ENCODE assay signal across 1 cellular context in genomic region chr17:9644910-9645751, GRCh38.
TF ChIP-seq lines count a peak whose summit lies in the region.

TSS of gene USP43 (plus strand) at chr17:9645517. CDS start at chr17:9645633, 116 bp downstream.

TF ChIP-seq in HepG2, 621 proteins besides CTCF, POLR2A, EP300 and RAD21 (continued from another document and continues in another):
- TF ChIP-seq MLXIP (CRISPR knock-in tag; IDR thresholded peaks at IDR 0.05; ENCODE audit: borderline replicate concordance) (no peak), GABPB1 (CRISPR knock-in tag; IDR thresholded peaks at IDR 0.05) (peak; percentile 55; the same call in 1 of the 2 replicates), ZBTB7B (CRISPR knock-in tag; IDR thresholded peaks at IDR 0.05) (peak; percentile 8; the same call in 1 of the 2 replicates), MIER2 (CRISPR knock-in tag; IDR thresholded peaks at IDR 0.05) (no peak), ZFP37 (CRISPR knock-in tag; IDR thresholded peaks at IDR 0.05; ENCODE audit: borderline replicate concordance) (no peak), ZNF780A (CRISPR knock-in tag; IDR thresholded peaks at IDR 0.05) (no peak), RNF219 (CRISPR knock-in tag; IDR thresholded peaks at IDR 0.05) (no peak), ZNF446 (CRISPR knock-in tag; IDR thresholded peaks at IDR 0.05) (no peak), KLF9 (CRISPR knock-in tag; IDR thresholded peaks at IDR 0.05; ENCODE audit: low read depth) (0 out of 2 replicates have a peak, but pooled peaks have one; percentile 43), CCAR2 (optimal IDR thresholded peaks at IDR 0.05; ENCODE audit: low read depth, low read length) (no peak), TGIF2 (CRISPR knock-in tag; IDR thresholded peaks at IDR 0.05) (no peak), U2AF1 (optimal IDR thresholded peaks at IDR 0.05; ENCODE audit: low read depth, low read length) (peak; percentile 38), HDAC2 (CRISPR knock-in tag; IDR thresholded peaks at IDR 0.05) (0 out of 2 replicates have a peak, but pooled peaks have one; percentile 5), NAIF1 (CRISPR knock-in tag; IDR thresholded peaks at IDR 0.05; ENCODE audit: borderline replicate concordance) (peak; percentile 23; the same call in 1 of the 2 replicates), MYC (CRISPR knock-in tag; IDR thresholded peaks at IDR 0.05; ENCODE audit: borderline replicate concordance) (no peak), KAT8 (CRISPR knock-in tag; IDR thresholded peaks at IDR 0.05) (0 out of 2 replicates have a peak, but pooled peaks have one; percentile 34), ZC3H13 (CRISPR knock-in tag; IDR thresholded peaks at IDR 0.05) (0 out of 2 replicates have a peak, but pooled peaks have one; percentile 48), ZNF543 (CRISPR knock-in tag; IDR thresholded peaks at IDR 0.05) (no peak), HIVEP1 (CRISPR knock-in tag; IDR thresholded peaks at IDR 0.05) (no peak; the same call in 1 of the 2 replicates), HNRNPL (IDR thresholded peaks at IDR 0.05; ENCODE audit: low read depth, low read length) (0 out of 2 replicates have a peak, but pooled peaks have one; percentile 27), RXRA (CRISPR knock-in tag; IDR thresholded peaks at IDR 0.05) (no peak), TRIM24 (CRISPR knock-in tag; IDR thresholded peaks at IDR 0.05) (no peak), HMGXB4 (CRISPR knock-in tag; IDR thresholded peaks at IDR 0.05; ENCODE audit: borderline replicate concordance in 1 of 2, low read depth in 1 of 2) (peak; percentile 0 to 61; a peak in 1 of 4 replicates), HES4 (CRISPR knock-in tag; IDR thresholded peaks at IDR 0.05; ENCODE audit: borderline replicate concordance) (no peak), AKNA (CRISPR knock-in tag; IDR thresholded peaks at IDR 0.05; ENCODE audit: borderline replicate concordance) (no peak), ISL2 (CRISPR knock-in tag; IDR thresholded peaks at IDR 0.05) (no peak), ZNF33B (CRISPR knock-in tag; IDR thresholded peaks at IDR 0.05) (no peak), ZNF430 (CRISPR knock-in tag; IDR thresholded peaks at IDR 0.05) (peak; percentile 60; the same call in 1 of the 2 replicates), ZGPAT (CRISPR knock-in tag; IDR thresholded peaks at IDR 0.05) (no peak), ZXDC (CRISPR knock-in tag; IDR thresholded peaks at IDR 0.05) (no peak), MTERF4 (CRISPR knock-in tag; IDR thresholded peaks at IDR 0.05) (no peak), ZNF460 (CRISPR knock-in tag; IDR thresholded peaks at IDR 0.05; ENCODE audit: borderline replicate concordance) (no peak), ARNTL (CRISPR knock-in tag; IDR thresholded peaks at IDR 0.05) (no peak), IRF9 (CRISPR knock-in tag; IDR thresholded peaks at IDR 0.05; ENCODE audit: borderline replicate concordance) (no peak), HOMEZ (CRISPR knock-in tag; IDR thresholded peaks at IDR 0.05; ENCODE audit: low read depth) (no peak), ZFP91 (CRISPR knock-in tag; IDR thresholded peaks at IDR 0.05; ENCODE audit: borderline replicate concordance) (peak; percentile 44; the same call in 1 of the 2 replicates), ZNF556 (CRISPR knock-in tag; IDR thresholded peaks at IDR 0.05; ENCODE audit: borderline replicate concordance) (0 out of 2 replicates have a peak, but pooled peaks have one; percentile 16)
